Comparison of ENCODE assay signal across 1 cellular context in genomic region chr15:28107111-28107893, GRCh38.
TF ChIP-seq lines count a peak whose summit lies in the region.

No MANE protein-coding gene starts in this region.

TF ChIP-seq in HepG2, 621 proteins besides CTCF, POLR2A, EP300 and RAD21 (continued from another document):
- TF ChIP-seq MNT (IDR thresholded peaks at IDR 0.05) (no peak), ZNF839 (CRISPR knock-in tag; IDR thresholded peaks at IDR 0.05; ENCODE audit: borderline replicate concordance) (no peak), NFIB (CRISPR knock-in tag; IDR thresholded peaks at IDR 0.05; ENCODE audit: borderline replicate concordance) (no peak), ATF3 (CRISPR knock-in tag; IDR thresholded peaks at IDR 0.05) (no peak), ZNF720 (CRISPR knock-in tag; IDR thresholded peaks at IDR 0.05) (no peak), ZNF766 (CRISPR knock-in tag; IDR thresholded peaks at IDR 0.05; ENCODE audit: borderline replicate concordance) (no peak), ZSCAN12 (CRISPR knock-in tag; IDR thresholded peaks at IDR 0.05) (no peak), ZNF512 (CRISPR knock-in tag; IDR thresholded peaks at IDR 0.05) (no peak)
